In genomic region chr20:45316150-45317080, GRCh38 we compare ENCODE assay signal across 1 cellular context.
TF ChIP-seq lines count a peak whose summit lies in the region.

No MANE protein-coding gene starts in this region.

TF ChIP-seq in HepG2, 621 proteins besides CTCF, POLR2A, EP300 and RAD21:
- peak; percentile 20 for TF ChIP-seq HNRNPLL (IDR thresholded peaks at IDR 0.05; ENCODE audit: low read depth, low read length, poor library complexity, severe bottlenecking)
- no peak for TF ChIP-seq DMTF1 (CRISPR knock-in tag; IDR thresholded peaks at IDR 0.05)
- no peak for TF ChIP-seq CREM (IDR thresholded peaks at IDR 0.05)
- TF ChIP-seq CREM (CRISPR knock-in tag; IDR thresholded peaks at IDR 0.05) = no peak
- TF ChIP-seq YEATS2 (CRISPR knock-in tag; IDR thresholded peaks at IDR 0.05; ENCODE audit: borderline replicate concordance) = no peak
- TF ChIP-seq EED (CRISPR knock-in tag; IDR thresholded peaks at IDR 0.05) = 0 out of 2 replicates have a peak, but pooled peaks have one; percentile 30
TF ChIP-seq in HepG2: peak in this region for 2.
